In the genomic region with DNA sequence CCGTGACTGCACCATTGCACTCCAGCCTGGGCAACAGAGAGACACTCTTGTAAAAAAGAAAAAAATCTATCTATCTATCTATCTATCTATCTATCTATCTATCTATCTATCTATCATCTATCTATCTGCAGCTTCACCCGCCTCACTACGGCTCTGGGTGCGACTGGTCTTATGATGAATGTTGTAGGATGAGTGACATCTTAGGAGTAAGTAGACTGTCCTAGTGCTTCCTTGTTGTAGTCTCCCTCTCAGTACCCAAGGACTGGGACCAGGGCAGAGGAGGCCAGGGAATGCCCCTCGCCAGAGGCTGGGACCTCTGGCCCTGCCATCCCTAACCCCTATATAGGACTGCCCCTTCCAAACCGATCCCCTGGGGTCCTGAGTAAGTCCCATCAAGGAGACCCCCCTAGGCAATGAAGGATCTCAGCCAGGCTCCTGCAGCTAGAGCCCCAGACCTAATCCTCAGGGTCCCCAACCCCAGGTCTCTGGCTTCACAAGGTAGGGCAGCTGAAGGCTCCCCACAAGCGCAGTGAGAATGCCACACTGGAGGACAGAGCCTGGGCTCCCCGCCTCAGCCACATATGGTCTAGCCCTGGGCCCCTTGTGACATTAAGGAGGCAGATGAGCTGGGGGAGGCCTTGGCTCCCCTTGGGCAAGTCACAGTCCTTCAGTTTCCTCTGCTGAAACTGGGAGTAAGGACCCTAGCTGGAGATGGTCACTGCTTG, we compare ENCODE assay signal across 2 cellular contexts.
TF ChIP-seq lines count a peak whose summit lies in the region.

No MANE protein-coding gene starts in this region.

TF ChIP-seq in SK-N-SH, 30 proteins besides CTCF, POLR2A, EP300 and RAD21 (continued from another document):
- TF ChIP-seq, protein P1, sequence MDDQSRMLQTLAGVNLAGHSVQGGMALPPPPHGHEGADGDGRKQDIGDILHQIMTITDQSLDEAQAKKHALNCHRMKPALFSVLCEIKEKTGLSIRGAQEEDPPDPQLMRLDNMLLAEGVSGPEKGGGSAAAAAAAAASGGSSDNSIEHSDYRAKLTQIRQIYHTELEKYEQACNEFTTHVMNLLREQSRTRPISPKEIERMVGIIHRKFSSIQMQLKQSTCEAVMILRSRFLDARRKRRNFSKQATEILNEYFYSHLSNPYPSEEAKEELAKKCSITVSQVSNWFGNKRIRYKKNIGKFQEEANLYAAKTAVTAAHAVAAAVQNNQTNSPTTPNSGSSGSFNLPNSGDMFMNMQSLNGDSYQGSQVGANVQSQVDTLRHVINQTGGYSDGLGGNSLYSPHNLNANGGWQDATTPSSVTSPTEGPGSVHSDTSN (IDR thresholded peaks at IDR 0.05), result no peak
- TF ChIP-seq FOXM1 (IDR thresholded peaks at IDR 0.05; ENCODE audit: low read depth) (no peak), NFIC (IDR thresholded peaks at IDR 0.05; ENCODE audit: borderline replicate concordance) (no peak), TCF12 (IDR thresholded peaks at IDR 0.05) (no peak), FOSL2 (IDR thresholded peaks at IDR 0.05; ENCODE audit: borderline replicate concordance, low read depth) (no peak), SIN3A (IDR thresholded peaks at IDR 0.05; ENCODE audit: borderline replicate concordance, low read depth, low read length) (no peak), RCOR1 (IDR thresholded peaks at IDR 0.05; ENCODE audit: low read length) (no peak), CHD2 (IDR thresholded peaks at IDR 0.05; ENCODE audit: low read length, partially characterized antibody) (no peak)
- TF ChIP-seq, protein P2, sequence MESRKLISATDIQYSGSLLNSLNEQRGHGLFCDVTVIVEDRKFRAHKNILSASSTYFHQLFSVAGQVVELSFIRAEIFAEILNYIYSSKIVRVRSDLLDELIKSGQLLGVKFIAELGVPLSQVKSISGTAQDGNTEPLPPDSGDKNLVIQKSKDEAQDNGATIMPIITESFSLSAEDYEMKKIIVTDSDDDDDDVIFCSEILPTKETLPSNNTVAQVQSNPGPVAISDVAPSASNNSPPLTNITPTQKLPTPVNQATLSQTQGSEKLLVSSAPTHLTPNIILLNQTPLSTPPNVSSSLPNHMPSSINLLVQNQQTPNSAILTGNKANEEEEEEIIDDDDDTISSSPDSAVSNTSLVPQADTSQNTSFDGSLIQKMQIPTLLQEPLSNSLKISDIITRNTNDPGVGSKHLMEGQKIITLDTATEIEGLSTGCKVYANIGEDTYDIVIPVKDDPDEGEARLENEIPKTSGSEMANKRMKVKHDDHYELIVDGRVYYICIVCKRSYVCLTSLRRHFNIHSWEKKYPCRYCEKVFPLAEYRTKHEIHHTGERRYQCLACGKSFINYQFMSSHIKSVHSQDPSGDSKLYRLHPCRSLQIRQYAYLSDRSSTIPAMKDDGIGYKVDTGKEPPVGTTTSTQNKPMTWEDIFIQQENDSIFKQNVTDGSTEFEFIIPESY (IDR thresholded peaks at IDR 0.05; ENCODE audit: borderline replicate concordance, low read depth), result no peak
- TF ChIP-seq, protein P3, sequence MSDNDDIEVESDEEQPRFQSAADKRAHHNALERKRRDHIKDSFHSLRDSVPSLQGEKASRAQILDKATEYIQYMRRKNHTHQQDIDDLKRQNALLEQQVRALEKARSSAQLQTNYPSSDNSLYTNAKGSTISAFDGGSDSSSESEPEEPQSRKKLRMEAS (IDR thresholded peaks at IDR 0.05; ENCODE audit: low read depth), result no peak
- TF ChIP-seq, protein P4, sequence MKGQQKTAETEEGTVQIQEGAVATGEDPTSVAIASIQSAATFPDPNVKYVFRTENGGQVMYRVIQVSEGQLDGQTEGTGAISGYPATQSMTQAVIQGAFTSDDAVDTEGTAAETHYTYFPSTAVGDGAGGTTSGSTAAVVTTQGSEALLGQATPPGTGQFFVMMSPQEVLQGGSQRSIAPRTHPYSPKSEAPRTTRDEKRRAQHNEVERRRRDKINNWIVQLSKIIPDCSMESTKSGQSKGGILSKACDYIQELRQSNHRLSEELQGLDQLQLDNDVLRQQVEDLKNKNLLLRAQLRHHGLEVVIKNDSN (IDR thresholded peaks at IDR 0.05; ENCODE audit: borderline replicate concordance, low read depth), result no peak

TF ChIP-seq in SK-N-SH treated with all-trans-retinoic acid at 6 μM for 48 hours, 23 proteins besides CTCF, POLR2A, EP300 and RAD21 (continued from another document):
- TF ChIP-seq, protein P5, sequence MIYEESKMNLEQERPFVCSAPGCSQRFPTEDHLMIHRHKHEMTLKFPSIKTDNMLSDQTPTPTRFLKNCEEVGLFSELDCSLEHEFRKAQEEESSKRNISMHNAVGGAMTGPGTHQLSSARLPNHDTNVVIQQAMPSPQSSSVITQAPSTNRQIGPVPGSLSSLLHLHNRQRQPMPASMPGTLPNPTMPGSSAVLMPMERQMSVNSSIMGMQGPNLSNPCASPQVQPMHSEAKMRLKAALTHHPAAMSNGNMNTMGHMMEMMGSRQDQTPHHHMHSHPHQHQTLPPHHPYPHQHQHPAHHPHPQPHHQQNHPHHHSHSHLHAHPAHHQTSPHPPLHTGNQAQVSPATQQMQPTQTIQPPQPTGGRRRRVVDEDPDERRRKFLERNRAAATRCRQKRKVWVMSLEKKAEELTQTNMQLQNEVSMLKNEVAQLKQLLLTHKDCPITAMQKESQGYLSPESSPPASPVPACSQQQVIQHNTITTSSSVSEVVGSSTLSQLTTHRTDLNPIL (CRISPR knock-in tag; IDR thresholded peaks at IDR 0.05; ENCODE audit: low read depth), result no peak
- TF ChIP-seq BACH2 (CRISPR knock-in tag; IDR thresholded peaks at IDR 0.05; ENCODE audit: borderline replicate concordance), result no peak
- TF ChIP-seq RARB (CRISPR knock-in tag; IDR thresholded peaks at IDR 0.05), result no peak
TF ChIP-seq in SK-N-SH treated with all-trans-retinoic acid at 6 μM for 48 hours: peak in this region for 0.
